Comparison of ENCODE assay signal across 8 cellular contexts in genomic region chr1:87292684-87293493, GRCh38. TPM values are rescaled to one million over a fixed set of nuclear protein-coding genes. Genes with fewer than 3 reads are reported as not detected.
DNase-seq lines count a peak whose midpoint lies in the region; ATAC-seq and TF ChIP-seq lines count a peak whose summit lies in the region.

No MANE protein-coding gene starts in this region.

- peak; percentile 72 for TF ChIP-seq CTCF in astrocyte of the cerebellum (IDR thresholded peaks at IDR 0.05; ENCODE audit: low read depth, low read length, missing control alignments)

- no peak overlapping the region for H3K27ac ChIP-seq in iPS DF 6.9 (ENCODE audit: low read length)

- H3K4me1 ChIP-seq in iPS DF 6.9 (ENCODE audit: control insufficient read depth, insufficient read depth, low read length): peaks cover 1% of the 10 kb centered on the region; the same call in 1 of the 2 replicates

- no peaks in the 10 kb centered on the region for H3K36me3 ChIP-seq in iPS DF 6.9 (ENCODE audit: control insufficient read depth, insufficient read depth, low read length)

- no peaks in the 10 kb centered on the region for H3K9me3 ChIP-seq in T-helper 17 cell (ENCODE audit: control insufficient read depth, low read length, poor library complexity, severe bottlenecking)
- H3K9me3 ChIP-seq in iPS DF 6.9 (ENCODE audit: control insufficient read depth, insufficient read depth, low read length): no peaks in the 10 kb centered on the region

- in situ Hi-C loops in astrocyte of the cerebellum (cut with HindIII; ENCODE audit: low sequenced_read_pairs): no loop called here

- no peaks in the 10 kb centered on the region for H3K36me3 Mint-ChIP-seq in T-helper 17 cell (ENCODE audit: low read depth)

- H3K4me3 ChIP-seq in astrocyte of the cerebellum (ENCODE audit: low read depth, low read length): no peak overlapping the region
- H3K4me3 ChIP-seq in iPS DF 6.9 (ENCODE audit: low read length): no peak overlapping the region

- H3K27ac Mint-ChIP-seq in T-helper 17 cell: no peak overlapping the region

- no CpG with 5 or more reads among the region's 9 CpGs for WGBS in iPS DF 6.9 (ENCODE audit: insufficient coverage, insufficient read length)

- ATAC-seq in GM21723 (IDR thresholded peaks at IDR 0.05; ENCODE audit: unreplicated experiment): peak; percentile 63
- ATAC-seq in T-helper 17 cell: peak; percentile 57
- ATAC-seq in HG03108 (IDR thresholded peaks at IDR 0.05; ENCODE audit: unreplicated experiment): no peak

- DNase-seq in COR-L47 (lab: John Stamatoyannopoulos, UW) (peak; percentile 79), NCI-H1105 treated with DMSO at 0.1 percent for 48 hours (lab: John Stamatoyannopoulos, UW) (peak; percentile 70), T-helper 17 cell (peak; percentile 13 to 45 (median 39)), astrocyte of the cerebellum (ENCODE audit: low read depth) (peak; percentile 61), iPS DF 6.9 (ENCODE audit: low read depth, low spot score) (peak; percentile 50)
- peak; percentile 72 for DNase-seq in stimulated activated CD4-positive, alpha-beta T cell treated with anti-CD3 and anti-CD28 coated beads, Interleukin-15, amount 100 ng/mL, for 24 hours

- no peak overlapping the region for H3K4me3 Mint-ChIP-seq in T-helper 17 cell

- H3K4me1 Mint-ChIP-seq in T-helper 17 cell: peaks cover 7% of the 10 kb centered on the region

- H3K27me3 Mint-ChIP-seq in T-helper 17 cell: peaks cover 39% of the 10 kb centered on the region

- no peaks in the 10 kb centered on the region for H3K27me3 ChIP-seq in iPS DF 6.9 (ENCODE audit: control insufficient read depth, insufficient read depth, low read length)

RNA-seq across cellular contexts. Expression of gene LMO4, which starts 35.8 kb away (rescaled TPM):
- 10 to 100 TPM; 18.2 to 19.9 TPM for total RNA-seq in T-helper 17 cell
